ENCODE assay signal across 23 cellular contexts in genomic region chr1:209617047-209617673, GRCh38. TPM values are rescaled to one million over a fixed set of nuclear protein-coding genes. Genes with fewer than 3 reads are reported as not detected.
A peak's percentile ranks its signal among the peaks of the same experiment; 100 is the strongest.
DNase-seq lines count a peak whose midpoint lies in the region; ATAC-seq, FAIRE-seq and TF ChIP-seq lines count a peak whose summit lies in the region.
"Had no signal": no experiment of that assay in that cellular context is flagged by ENCODE, and none has a peak within 500 bp of the region (broad histone marks: within the 10 kb centered on the region; RNA-seq: fewer than 3 reads in every experiment).

No MANE protein-coding gene starts in this region.

- intact Hi-C loops in left cardiac atrium (cut with DNase I): no loop called here

- no peak overlapping the region for H2BK120ac ChIP-seq in neuronal stem cell (ENCODE audit: low read depth, low read length)

- H3K4me3 ChIP-seq in neuronal stem cell (ENCODE audit: low read length in 2 of 2): no peak overlapping the region
- H3K4me3 ChIP-seq: SK-N-MC had no signal

- peak overlapping the region; percentile 86 for H3K18ac ChIP-seq in neuronal stem cell (ENCODE audit: low read length)

- no peak overlapping the region for H2BK12ac ChIP-seq in neuronal stem cell (ENCODE audit: low read length)

- H2BK5ac ChIP-seq in neuronal stem cell (ENCODE audit: low read length): no peak overlapping the region

- TF ChIP-seq POLR2A in H54 (IDR thresholded peaks at IDR 0.05; ENCODE audit: low read depth, low read length): no peak

- FAIRE-seq in H54 (lab: Jason Lieb, UNC): no peak
- FAIRE-seq: RCC 7860 had no signal

- H3K36me3 ChIP-seq in neuronal stem cell (replicated peaks in 1 of 2; ENCODE audit: control insufficient read depth in 2 of 2, insufficient read depth in 2 of 2, low read length in 2 of 2): peaks cover 0 to 3% of the 10 kb centered on the region in 2 donors

- DNase-seq in epithelial cell of prostate (ENCODE audit: low read depth, low spot score) (no peak), left cardiac atrium (no peak), neuronal stem cell (ENCODE audit: low spot score) (no peak), GM20000 (ENCODE audit: low spot score) (no peak), CD1c-positive myeloid dendritic cell (ENCODE audit: extremely low spot score) (no peak), H54 (ENCODE audit: insufficient read length, low spot score) (no peak)
- DNase-seq: ACHN; AML-193; DMS79 treated with DMSO at 0.1 percent for 48 hours; IMR-90; NCI-H1092; NCI-H2081 treated with DMSO at 0.1 percent for 48 hours; NCI-H446 treated with DMSO at 0.1 percent for 48 hours; NK-92 treated with Interleukin-12 subunit alpha and Interleukin-12 subunit beta, amount 100 ng/mL, for 24 hours; SHP77 had no signal

- H2AK5ac ChIP-seq in neuronal stem cell (ENCODE audit: low read depth, low read length): no peak overlapping the region

- no peak overlapping the region for H2BK15ac ChIP-seq in neuronal stem cell (ENCODE audit: low read length)

- H4K91ac ChIP-seq in neuronal stem cell (ENCODE audit: low read depth, low read length, poor library complexity): no peak overlapping the region

- no peak overlapping the region for H3K9ac ChIP-seq in neuronal stem cell (ENCODE audit: low read depth, low read length, poor library complexity)

- H3K79me1 ChIP-seq in neuronal stem cell (ENCODE audit: low read depth, low read length): no peaks in the 10 kb centered on the region

- H3K27ac ChIP-seq in epithelial cell of prostate: peak overlapping the region; percentile 100
- no peak overlapping the region for H3K27ac ChIP-seq in neuronal stem cell (replicated peaks; ENCODE audit: low read length)
- H3K27ac ChIP-seq: C4-2B, HL-60, SK-N-MC had no signal

- H3K4ac ChIP-seq in neuronal stem cell (ENCODE audit: low read length): no peak overlapping the region

- H3K27me3 ChIP-seq in neuronal stem cell (ENCODE audit: control insufficient read depth in 3 of 3, insufficient read depth in 3 of 3, low read depth in 1 of 3, low read length in 3 of 3): no peaks in the 10 kb centered on the region

- no CpG with 5 or more reads among the region's 10 CpGs for WGBS in neuronal stem cell (ENCODE audit: extremely low coverage in 2 of 2, insufficient read length in 2 of 2, insufficient replicate concordance in 1 of 2), 2 donors

- H3K23ac ChIP-seq in neuronal stem cell (ENCODE audit: low read depth, low read length, poor library complexity): no peak overlapping the region

- H4K8ac ChIP-seq in neuronal stem cell (ENCODE audit: low read depth, low read length): no peak overlapping the region

- no peak overlapping the region for H3K14ac ChIP-seq in neuronal stem cell (ENCODE audit: low read length)

- H2AFZ ChIP-seq in neuronal stem cell (ENCODE audit: low read length): no peak overlapping the region

- H3K4me2 ChIP-seq in neuronal stem cell (ENCODE audit: insufficient read depth, low read length, poor library complexity, severe bottlenecking): no peak overlapping the region

- peak; percentile 13 to 27 for ATAC-seq in left cardiac atrium
- no peak for ATAC-seq in HG03342 (IDR thresholded peaks at IDR 0.05; ENCODE audit: unreplicated experiment)

- TF ChIP-seq CTCF in GM20000 (IDR thresholded peaks at IDR 0.05; ENCODE audit: extremely low read depth, missing control alignments): no peak

- no peaks in the 10 kb centered on the region for H3K9me3 ChIP-seq in neuronal stem cell (replicated peaks in 1 of 2; ENCODE audit: control insufficient read depth in 2 of 2, insufficient read depth in 1 of 2, low read depth in 1 of 2, low read length in 2 of 2)

- H3K4me1 ChIP-seq in neuronal stem cell (ENCODE audit: control insufficient read depth in 2 of 2, insufficient read depth in 1 of 2, low read depth in 1 of 2, low read length in 2 of 2): peaks cover 0 to 3% of the 10 kb centered on the region in 2 donors

RNA-seq across cellular contexts. Expression of gene CAMK1G, which starts 33.6 kb away (rescaled TPM):
- total RNA-seq in left cardiac atrium: under 1 TPM in 1 of 2 donors, not detected in 1; 0.31 TPM
- polyA plus RNA-seq in neuronal stem cell (2013, experiment 1 of 2): 4.6 TPM
- polyA plus RNA-seq in neuronal stem cell (2013, experiment 2 of 2): 4.4 TPM
- total RNA-seq: H4, HT1080, OCI-LY7 had no signal

RNA-seq across cellular contexts. Expression of gene LAMB3, which starts 35.1 kb away (rescaled TPM):
- 10 to 100 TPM in 1 of 2 donors, 1 to 10 TPM in 1; 8.4 to 14.3 TPM for total RNA-seq in left cardiac atrium
- polyA plus RNA-seq in neuronal stem cell (2013, experiment 1 of 2): 0.15 TPM
- 0.11 TPM for polyA plus RNA-seq in neuronal stem cell (2013, experiment 2 of 2)

RNA-seq across cellular contexts. Expression of gene G0S2, which starts 58.1 kb away (rescaled TPM):
- 100 to 1,000 TPM; 220 to 440 TPM for total RNA-seq in left cardiac atrium
- polyA plus RNA-seq in neuronal stem cell (2013, experiment 1 of 2): 1.4 TPM
- polyA plus RNA-seq in neuronal stem cell (2013, experiment 2 of 2): 1.1 TPM
- total RNA-seq: HT1080, OCI-LY7 had no signal
